In genomic region chr22:37692627-37693285, GRCh38 we compare ENCODE assay signal across 29 cellular contexts.
"Had no signal": no experiment of that assay in that cellular context is flagged by ENCODE, and none has a peak within 500 bp of the region (broad histone marks: within the 10 kb centered on the region; RNA-seq: fewer than 3 reads in every experiment).

No MANE protein-coding gene starts in this region.

- H3K4me3 ChIP-seq: ascending aorta, body of pancreas, SJSA1 had no signal

- H3K27ac ChIP-seq: ascending aorta, body of pancreas, SJSA1 had no signal

- FAIRE-seq: bronchial epithelial cell had no signal

- H3K27me3 ChIP-seq: ascending aorta, body of pancreas, SJSA1 had no signal

- H3K9me3 Mint-ChIP-seq: activated naive CD4-positive, alpha-beta T cell treated with anti-CD3 and anti-CD28 coated beads, Interleukin-2, amount 50 U/mL, for 72 hours; activated naive CD8-positive, alpha-beta T cell treated with anti-CD3 and anti-CD28 coated beads, Interleukin-2, amount 50 U/mL, for 24 hours; activated T-cell treated with anti-CD3 and anti-CD28 coated beads, Interleukin-2, amount 50 U/mL, for 24 hours; activated T-helper 1 cell treated with anti-CD3 and anti-CD28 coated beads, Interleukin-12 subunit alpha, Interleukin-12 subunit beta, Interleukin-2, Interleukin-4 antibody, amounts not matched to agents 30 ng/mL and 10 ng/mL and 1 ng/mL, durations not matched to agents 14 hours and 24 hours and 36 hours; T-helper 1 cell treated with Interleukin-12 subunit alpha and Interleukin-12 subunit beta and Interleukin-4 antibody, amounts not matched to agents 30 μg/mL and 1 μg/mL, for 36 hours had no signal

- H3K27me3 Mint-ChIP-seq: activated CD8-positive, alpha-beta memory T cell treated with anti-CD3 and anti-CD28 coated beads, Interleukin-2, amount 10 ng/mL, durations not matched to agents 7 days and 5 days; activated naive CD8-positive, alpha-beta T cell treated with anti-CD3 and anti-CD28 coated beads, Interleukin-2, amount 50 U/mL, for 24 hours; activated T-cell treated with anti-CD3 and anti-CD28 coated beads, Interleukin-2, amount 50 U/mL, for 24 hours had no signal

- ATAC-seq: activated CD8-positive, alpha-beta memory T cell treated with anti-CD3 and anti-CD28 coated beads, Interleukin-2, amount 10 ng/mL, durations not matched to agents 7 days and 5 days; activated CD8-positive, alpha-beta T cell treated with anti-CD3 and anti-CD28 coated beads, Interleukin-2, amount 10 ng/mL, durations not matched to agents 7 days and 5 days; activated naive CD4-positive, alpha-beta T cell treated with anti-CD3 and anti-CD28 coated beads, Interleukin-2, amount 50 U/mL, for 72 hours; activated naive CD8-positive, alpha-beta T cell treated with anti-CD3 and anti-CD28 coated beads, Interleukin-2, amount 50 U/mL, for 24 hours; body of pancreas; Panc1; SK-N-SH treated with all-trans-retinoic acid at 6 μM for 48 hours had no signal

- H3K27ac Mint-ChIP-seq: activated CD8-positive, alpha-beta memory T cell treated with anti-CD3 and anti-CD28 coated beads, Interleukin-2, amount 10 ng/mL, durations not matched to agents 7 days and 5 days; activated CD8-positive, alpha-beta T cell treated with anti-CD3 and anti-CD28 coated beads, Interleukin-2, amount 10 ng/mL, durations not matched to agents 7 days and 5 days; activated naive CD8-positive, alpha-beta T cell treated with anti-CD3 and anti-CD28 coated beads, Interleukin-2, amount 50 U/mL, for 24 hours; activated T-cell treated with anti-CD3 and anti-CD28 coated beads, Interleukin-2, amount 50 U/mL, for 24 hours; activated T-helper 1 cell treated with anti-CD3 and anti-CD28 coated beads, Interleukin-12 subunit alpha, Interleukin-12 subunit beta, Interleukin-2, Interleukin-4 antibody, amounts not matched to agents 30 ng/mL and 10 ng/mL and 1 ng/mL, durations not matched to agents 14 hours and 24 hours and 36 hours; T-helper 1 cell treated with Interleukin-12 subunit alpha and Interleukin-12 subunit beta and Interleukin-4 antibody, amounts not matched to agents 30 μg/mL and 1 μg/mL, for 36 hours had no signal

- H3K4me3 Mint-ChIP-seq: activated CD8-positive, alpha-beta memory T cell treated with anti-CD3 and anti-CD28 coated beads, Interleukin-2, amount 10 ng/mL, durations not matched to agents 7 days and 5 days; activated CD8-positive, alpha-beta T cell treated with anti-CD3 and anti-CD28 coated beads, Interleukin-2, amount 10 ng/mL, durations not matched to agents 7 days and 5 days; activated naive CD8-positive, alpha-beta T cell treated with anti-CD3 and anti-CD28 coated beads, Interleukin-2, amount 50 U/mL, for 24 hours; activated T-cell treated with anti-CD3 and anti-CD28 coated beads, Interleukin-2, amount 50 U/mL, for 24 hours; activated T-helper 1 cell treated with anti-CD3 and anti-CD28 coated beads, Interleukin-12 subunit alpha, Interleukin-12 subunit beta, Interleukin-2, Interleukin-4 antibody, amounts not matched to agents 30 ng/mL and 10 ng/mL and 1 ng/mL, durations not matched to agents 14 hours and 24 hours and 36 hours; T-helper 1 cell treated with Interleukin-12 subunit alpha and Interleukin-12 subunit beta and Interleukin-4 antibody, amounts not matched to agents 30 μg/mL and 1 μg/mL, for 36 hours had no signal

- H3K9me3 ChIP-seq: ascending aorta, body of pancreas, SJSA1 had no signal

- DNase-seq: activated CD4-positive, alpha-beta T cell treated with anti-CD3 and anti-CD28 coated beads for 48 hours; activated CD4-positive, alpha-beta T cell treated with anti-CD3 and anti-CD28 coated beads, Interleukin-2, amount 50 U/mL, for 4 hours; activated CD4-positive, CD25-positive, alpha-beta regulatory T cell treated with anti-CD3 and anti-CD28 coated beads, Interleukin-2, amount 50 U/mL, for 72 hours; activated CD8-positive, alpha-beta memory T cell treated with anti-CD3 and anti-CD28 coated beads, Interleukin-2, amount 10 ng/mL, durations not matched to agents 7 days and 5 days; activated CD8-positive, alpha-beta T cell treated with anti-CD3 and anti-CD28 coated beads, Interleukin-2, amount 10 ng/mL, durations not matched to agents 7 days and 5 days; activated effector memory CD4-positive, alpha-beta T cell treated with Interleukin-2 at 50 U/mL for 16 hours; activated naive CD4-positive, alpha-beta T cell treated with Interleukin-2 at 50 U/mL for 16 hours; activated naive CD8-positive, alpha-beta T cell treated with anti-CD3 and anti-CD28 coated beads, Interleukin-2, amount 50 U/mL, for 24 hours; activated T-cell treated with anti-CD3 and anti-CD28 coated beads, Interleukin-2, amount 50 U/mL, for 24 hours; amniotic stem cell; body of pancreas; central memory CD4-positive, alpha-beta T cell; Kasumi-1; NCI-H1048; NCI-H146; NCI-H187 treated with DMSO at 0.1 percent for 48 hours; NCI-H510A treated with DMSO at 0.1 percent for 48 hours; NCI-H69; NK-92 treated with Interleukin-12 subunit alpha and Interleukin-12 subunit beta, amount 100 ng/mL, for 24 hours; OCI-M1; SHP77 had no signal
